1 cellular context compared by ENCODE assay signal in genomic region chr11:121762820-121763219, GRCh38.
TF ChIP-seq lines count a peak whose summit lies in the region.

No MANE protein-coding gene starts in this region.

TF ChIP-seq in GM23338, 12 proteins besides CTCF, POLR2A, EP300 and RAD21 (continued from another document):
- no peak for TF ChIP-seq ZNF331 (CRISPR knock-in tag; IDR thresholded peaks at IDR 0.05; ENCODE audit: low read depth)
- no peak for TF ChIP-seq ZNF462 (CRISPR knock-in tag; IDR thresholded peaks at IDR 0.05)
- no peak for TF ChIP-seq ZNF114 (CRISPR knock-in tag; IDR thresholded peaks at IDR 0.05)
- TF ChIP-seq EZH2phosphoT487 (IDR thresholded peaks at IDR 0.05; ENCODE audit: unreplicated experiment): no peak
- no peak for TF ChIP-seq ETS1 (IDR thresholded peaks at IDR 0.05)
- no peak for TF ChIP-seq STAT1 (IDR thresholded peaks at IDR 0.05; ENCODE audit: unreplicated experiment)
